9 cellular contexts compared by ENCODE assay signal in genomic region chr2:44881856-44882255, GRCh38. TPM values are rescaled to one million over a fixed set of nuclear protein-coding genes. Genes with fewer than 3 reads are reported as not detected.
"Had no signal": no experiment of that assay in that cellular context is flagged by ENCODE, and none has a peak within 500 bp of the region (broad histone marks: within the 10 kb centered on the region; RNA-seq: fewer than 3 reads in every experiment).

No MANE protein-coding gene starts in this region.

- H3K4me3 ChIP-seq: GM23248 had no signal

- H3K27ac ChIP-seq: GM23248 had no signal

- DNase-seq: GM23248, GOT3, H9, HCEC 1CT, KG1 had no signal

- H2AFZ ChIP-seq: GM23248 had no signal

- FAIRE-seq: H54, HTR-8/SVneo had no signal

- H3K9ac ChIP-seq: GM23248 had no signal

RNA-seq across cellular contexts. Expression of gene SIX3, which starts 59.6 kb away (rescaled TPM):
- total RNA-seq: GM23248, HT-29 had no signal
- polyA plus RNA-seq: GM23248, IgD-negative memory B cell had no signal
